ENCODE assay signal across 1 cellular context in the genomic region with DNA sequence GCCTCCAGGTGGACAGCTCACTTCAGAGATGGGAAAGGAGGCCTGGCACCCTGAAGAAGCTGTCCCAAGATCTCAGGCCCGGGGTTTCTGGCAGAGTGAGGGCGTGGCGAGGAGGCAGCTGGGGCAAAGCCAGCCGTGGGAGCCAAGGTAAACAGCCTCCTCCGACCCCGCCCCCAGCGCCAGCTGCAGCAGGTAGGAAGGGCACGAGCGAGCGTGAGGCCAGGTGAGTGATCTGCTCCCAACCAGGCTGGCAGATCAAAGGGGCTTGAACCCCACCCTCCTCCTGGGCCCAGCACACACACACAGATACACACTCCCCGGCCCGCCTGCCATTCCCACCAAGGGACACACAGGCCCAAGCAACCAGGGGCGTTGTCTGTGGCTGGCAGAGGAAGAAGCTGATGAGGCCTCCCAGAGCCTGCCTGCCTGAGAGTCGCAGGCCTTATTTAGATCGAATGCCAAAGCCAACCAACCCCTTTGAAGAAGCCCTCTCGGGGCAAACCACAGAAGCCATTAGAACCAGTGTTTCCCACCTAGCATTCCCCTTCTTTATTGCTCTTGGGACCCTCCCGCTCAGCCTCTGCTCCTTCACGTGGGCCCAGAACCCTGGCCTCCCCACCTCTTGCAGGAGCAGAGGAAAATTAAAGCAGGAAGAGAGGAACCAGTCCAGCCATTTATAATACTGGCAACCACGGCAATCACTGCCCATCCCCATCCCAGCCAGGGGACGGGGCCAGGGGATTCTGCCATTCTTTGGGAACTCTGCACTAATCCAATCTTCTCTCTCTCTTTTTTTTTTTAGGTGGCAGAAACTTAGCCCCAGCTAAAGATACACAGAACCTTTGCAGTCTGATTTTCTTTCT.
TF ChIP-seq lines count a peak whose summit lies in the region.

No MANE protein-coding gene starts in this region.

TF ChIP-seq in HEK293, 187 proteins besides CTCF, POLR2A, EP300 and RAD21 (continued from another document):
- no peak for TF ChIP-seq ZNF37A (tag by site-specific recombination; IDR thresholded peaks at IDR 0.05)
- no peak for TF ChIP-seq ZBTB1 (tag by site-specific recombination; IDR thresholded peaks at IDR 0.05)
- no peak for TF ChIP-seq ZNF704 (tag by site-specific recombination; IDR thresholded peaks at IDR 0.05)
- no peak for TF ChIP-seq ZNF19 (tag by site-specific recombination; IDR thresholded peaks at IDR 0.05; ENCODE audit: low read depth)
- TF ChIP-seq KLF10 (tag by site-specific recombination; IDR thresholded peaks at IDR 0.05): 0 out of 2 replicates have a peak, but pooled peaks have one; percentile 35
- TF ChIP-seq ZNF629 (tag by site-specific recombination; IDR thresholded peaks at IDR 0.05): no peak
- no peak for TF ChIP-seq ZNF791 (tag by site-specific recombination; IDR thresholded peaks at IDR 0.05)
- no peak for TF ChIP-seq YY2 (tag by site-specific recombination; IDR thresholded peaks at IDR 0.05)
- no peak for TF ChIP-seq ZBTB17 (tag by site-specific recombination; IDR thresholded peaks at IDR 0.05)
- TF ChIP-seq ZNF169 (tag by site-specific recombination; IDR thresholded peaks at IDR 0.05): no peak
- TF ChIP-seq ZBTB20 (tag by site-specific recombination; IDR thresholded peaks at IDR 0.05): 0 out of 2 replicates have a peak, but pooled peaks have one; percentile 13
- TF ChIP-seq, protein P1, sequence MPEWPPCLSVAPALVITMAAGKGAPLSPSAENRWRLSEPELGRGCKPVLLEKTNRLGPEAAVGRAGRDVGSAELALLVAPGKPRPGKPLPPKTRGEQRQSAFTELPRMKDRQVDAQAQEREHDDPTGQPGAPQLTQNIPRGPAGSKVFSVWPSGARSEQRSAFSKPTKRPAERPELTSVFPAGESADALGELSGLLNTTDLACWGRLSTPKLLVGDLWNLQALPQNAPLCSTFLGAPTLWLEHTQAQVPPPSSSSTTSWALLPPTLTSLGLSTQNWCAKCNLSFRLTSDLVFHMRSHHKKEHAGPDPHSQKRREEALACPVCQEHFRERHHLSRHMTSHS (tag by site-specific recombination; IDR thresholded peaks at IDR 0.05): no peak
- no peak for TF ChIP-seq ZNF138 (tag by site-specific recombination; IDR thresholded peaks at IDR 0.05; ENCODE audit: borderline replicate concordance)
- no peak for TF ChIP-seq ZNF76 (tag by site-specific recombination; IDR thresholded peaks at IDR 0.05; ENCODE audit: borderline replicate concordance, low read depth)
- TF ChIP-seq ZNF239 (tag by site-specific recombination; IDR thresholded peaks at IDR 0.05): no peak
- peak; percentile 95 for TF ChIP-seq KLF1 (tag by site-specific recombination; IDR thresholded peaks at IDR 0.05)
- TF ChIP-seq ZNF747 (tag by site-specific recombination; IDR thresholded peaks at IDR 0.05): no peak
- no peak for TF ChIP-seq IKZF3 (tag by site-specific recombination; IDR thresholded peaks at IDR 0.05)
- TF ChIP-seq ZFP69B (tag by site-specific recombination; IDR thresholded peaks at IDR 0.05): no peak
- no peak for TF ChIP-seq SP3 (tag by site-specific recombination; IDR thresholded peaks at IDR 0.05)
- TF ChIP-seq AEBP2 (tag by site-specific recombination; IDR thresholded peaks at IDR 0.05; ENCODE audit: borderline replicate concordance): no peak
- TF ChIP-seq, protein P2, sequence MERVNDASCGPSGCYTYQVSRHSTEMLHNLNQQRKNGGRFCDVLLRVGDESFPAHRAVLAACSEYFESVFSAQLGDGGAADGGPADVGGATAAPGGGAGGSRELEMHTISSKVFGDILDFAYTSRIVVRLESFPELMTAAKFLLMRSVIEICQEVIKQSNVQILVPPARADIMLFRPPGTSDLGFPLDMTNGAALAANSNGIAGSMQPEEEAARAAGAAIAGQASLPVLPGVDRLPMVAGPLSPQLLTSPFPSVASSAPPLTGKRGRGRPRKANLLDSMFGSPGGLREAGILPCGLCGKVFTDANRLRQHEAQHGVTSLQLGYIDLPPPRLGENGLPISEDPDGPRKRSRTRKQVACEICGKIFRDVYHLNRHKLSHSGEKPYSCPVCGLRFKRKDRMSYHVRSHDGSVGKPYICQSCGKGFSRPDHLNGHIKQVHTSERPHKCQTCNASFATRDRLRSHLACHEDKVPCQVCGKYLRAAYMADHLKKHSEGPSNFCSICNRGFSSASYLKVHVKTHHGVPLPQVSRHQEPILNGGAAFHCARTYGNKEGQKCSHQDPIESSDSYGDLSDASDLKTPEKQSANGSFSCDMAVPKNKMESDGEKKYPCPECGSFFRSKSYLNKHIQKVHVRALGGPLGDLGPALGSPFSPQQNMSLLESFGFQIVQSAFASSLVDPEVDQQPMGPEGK (tag by site-specific recombination; IDR thresholded peaks at IDR 0.05): no peak
- no peak for TF ChIP-seq ZNF24 (tag by site-specific recombination; IDR thresholded peaks at IDR 0.05)
- no peak for TF ChIP-seq ZNF184 (tag by site-specific recombination; IDR thresholded peaks at IDR 0.05)
- TF ChIP-seq WT1 (tag by site-specific recombination; IDR thresholded peaks at IDR 0.05): no peak
- peak; percentile 92 for TF ChIP-seq EGR2 (tag by site-specific recombination; IDR thresholded peaks at IDR 0.05; ENCODE audit: low read depth)
